8 cellular contexts compared by ENCODE assay signal in the genomic region with DNA sequence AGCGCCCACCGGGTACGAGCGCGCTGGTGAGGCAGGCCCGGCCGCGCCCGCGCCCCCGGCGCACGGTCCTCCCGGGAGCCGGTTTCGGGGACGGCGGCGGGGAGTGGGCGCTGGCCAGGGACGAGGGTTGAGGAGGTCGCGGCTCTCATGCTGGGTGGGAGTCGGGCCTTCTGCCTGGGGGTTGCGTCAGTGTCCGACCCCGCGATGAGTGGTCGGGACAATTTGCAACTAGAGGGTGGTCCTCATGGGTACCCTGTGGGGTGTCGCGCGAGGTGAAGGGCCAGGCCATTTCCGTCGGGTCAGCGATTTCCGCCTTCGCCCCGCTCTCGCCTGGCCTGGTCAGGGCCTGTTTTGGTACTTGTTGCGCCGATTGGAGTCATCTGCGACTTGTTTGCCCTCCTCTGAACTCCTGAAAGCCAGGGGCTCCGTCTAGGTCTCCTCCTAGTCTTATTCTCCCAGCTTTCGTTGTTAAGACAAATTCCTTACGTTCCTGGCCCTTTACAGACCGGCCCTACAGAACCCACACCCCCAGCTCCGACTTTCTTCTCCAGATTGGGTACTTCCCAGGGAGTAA. TPM values are rescaled to one million over a fixed set of nuclear protein-coding genes. Genes with fewer than 3 reads are reported as not detected.
DNase-seq lines count a peak whose midpoint lies in the region; ATAC-seq and TF ChIP-seq lines count a peak whose summit lies in the region.

No MANE protein-coding gene starts in this region.

- H3K27ac Mint-ChIP-seq in T-helper 2 cell treated with Interferon-gamma antibody and Interleukin-4, amounts not matched to agents 5 μg/mL and 100 μg/mL, for 36 hours = peak overlapping the region; percentile 74
- H3K27ac Mint-ChIP-seq in endothelial cell (ENCODE audit: unreplicated experiment) = peak overlapping the region; percentile 96
- H3K27ac Mint-ChIP-seq in naive thymus-derived CD8-positive, alpha-beta T cell = peak overlapping the region; percentile 79 to 94 (median 85)

- H3K27me3 Mint-ChIP-seq in T-helper 2 cell treated with Interferon-gamma antibody and Interleukin-4, amounts not matched to agents 5 μg/mL and 100 μg/mL, for 36 hours (ENCODE audit: low read depth) = no peaks in the 10 kb centered on the region
- H3K27me3 Mint-ChIP-seq in endothelial cell (ENCODE audit: unreplicated experiment) = peaks cover 22% of the 10 kb centered on the region
- no peaks in the 10 kb centered on the region for H3K27me3 Mint-ChIP-seq in naive thymus-derived CD8-positive, alpha-beta T cell

- POLR2A ChIA-PET in naive thymus-derived CD8-positive, alpha-beta T cell (lab: Charles Lee) = interaction anchor here (0.5 to 3.4 kb wide), 9 partner anchors 42 to 323 kb away, joined by 3 to 33 read pairs (median 6); partner anchors contain the start of genes CLUAP1, ZNF174, ZNF213 and ZNF263

- H3K9me3 Mint-ChIP-seq in T-helper 2 cell treated with Interferon-gamma antibody and Interleukin-4, amounts not matched to agents 5 μg/mL and 100 μg/mL, for 36 hours = no peaks in the 10 kb centered on the region
- H3K9me3 Mint-ChIP-seq in endothelial cell (ENCODE audit: unreplicated experiment) = peaks cover 4% of the 10 kb centered on the region
- no peaks in the 10 kb centered on the region for H3K9me3 Mint-ChIP-seq in naive thymus-derived CD8-positive, alpha-beta T cell

- H3K4me3 Mint-ChIP-seq in T-helper 2 cell treated with Interferon-gamma antibody and Interleukin-4, amounts not matched to agents 5 μg/mL and 100 μg/mL, for 36 hours = peak overlapping the region; percentile 74
- peak overlapping the region; percentile 95 for H3K4me3 Mint-ChIP-seq in endothelial cell (ENCODE audit: unreplicated experiment)
- peak overlapping the region; percentile 71 to 97 (median 85) for H3K4me3 Mint-ChIP-seq in naive thymus-derived CD8-positive, alpha-beta T cell

- peaks cover 39% of the 10 kb centered on the region for H3K4me1 Mint-ChIP-seq in T-helper 2 cell treated with Interferon-gamma antibody and Interleukin-4, amounts not matched to agents 5 μg/mL and 100 μg/mL, for 36 hours (ENCODE audit: low read depth)
- peaks cover 47% of the 10 kb centered on the region for H3K4me1 Mint-ChIP-seq in endothelial cell (ENCODE audit: unreplicated experiment)
- H3K4me1 Mint-ChIP-seq in naive thymus-derived CD8-positive, alpha-beta T cell = peaks cover 26 to 54% (median 43%) of the 10 kb centered on the region in 4 donors

- peak; percentile 6 for ATAC-seq in HG02678 (IDR thresholded peaks at IDR 0.05; ENCODE audit: unreplicated experiment)
- ATAC-seq in SK-N-SH treated with all-trans-retinoic acid at 6 μM for 48 hours = peak; percentile 21
- ATAC-seq in naive thymus-derived CD8-positive, alpha-beta T cell = no peak

- peaks cover 9% of the 10 kb centered on the region for H3K36me3 Mint-ChIP-seq in T-helper 2 cell treated with Interferon-gamma antibody and Interleukin-4, amounts not matched to agents 5 μg/mL and 100 μg/mL, for 36 hours (ENCODE audit: low read depth)
- H3K36me3 Mint-ChIP-seq in endothelial cell (ENCODE audit: low read depth, unreplicated experiment) = peaks cover 12% of the 10 kb centered on the region
- H3K36me3 Mint-ChIP-seq in naive thymus-derived CD8-positive, alpha-beta T cell = no peaks in the 10 kb centered on the region

- TF ChIP-seq CTCF in endothelial cell (IDR thresholded peaks at IDR 0.05; ENCODE audit: unreplicated experiment) = no peak

- DNase-seq in T-helper 2 cell treated with Interferon-gamma antibody and Interleukin-4, amounts not matched to agents 5 μg/mL and 100 μg/mL, for 36 hours (ENCODE audit: low spot score) = no peak
- no peak for DNase-seq in T-helper 2 cell
- peak; percentile 31 for DNase-seq in endothelial cell (ENCODE audit: low spot score)
- peak in 1 of 10 donors; percentile 9 for DNase-seq in naive thymus-derived CD8-positive, alpha-beta T cell
- no peak for DNase-seq in NCI-H2171 treated with DMSO at 0.1 percent for 48 hours (lab: John Stamatoyannopoulos, UW)
- DNase-seq in SK-N-DZ (ENCODE audit: low spot score) = no peak

TF ChIP-seq in SK-N-SH treated with all-trans-retinoic acid at 6 μM for 48 hours, 23 proteins besides CTCF, POLR2A, EP300 and RAD21:
- TF ChIP-seq SNAI2 (CRISPR knock-in tag; IDR thresholded peaks at IDR 0.05) = no peak

RNA-seq across cellular contexts. Expression of gene NAA60, which starts 14.9 kb away (rescaled TPM):
- total RNA-seq in endothelial cell (ENCODE audit: unreplicated experiment) = 75.5 TPM
- 10 to 100 TPM; 68.5 to 74.4 TPM for total RNA-seq in naive thymus-derived CD8-positive, alpha-beta T cell
- 10 to 100 TPM; 36.9 to 56.1 (median 44.4) TPM for polyA plus RNA-seq in naive thymus-derived CD8-positive, alpha-beta T cell
- 10.3 and 14.5 TPM in 2 replicates for polyA plus RNA-seq in SK-N-DZ (2014; cell fraction: cytosol; rRNA removed)
- 14.1 and 41.3 TPM in 2 replicates for polyA plus RNA-seq in SK-N-DZ (2014; cell fraction: nucleus; rRNA removed)

RNA-seq across cellular contexts. Expression of gene ZNF597, which starts 15.1 kb away (rescaled TPM):
- total RNA-seq in endothelial cell (ENCODE audit: unreplicated experiment) = 5.7 TPM
- total RNA-seq in naive thymus-derived CD8-positive, alpha-beta T cell = 1 to 10 TPM; 5.7 to 5.8 TPM
- 1 to 10 TPM; 1.1 to 2.3 (median 1.9) TPM for polyA plus RNA-seq in naive thymus-derived CD8-positive, alpha-beta T cell
- polyA plus RNA-seq in SK-N-DZ (2014; cell fraction: cytosol; rRNA removed) = 1.5 and 1.9 TPM in 2 replicates
- polyA plus RNA-seq in SK-N-DZ (2014; cell fraction: nucleus; rRNA removed) = 1.6 and 3.4 TPM in 2 replicates

RNA-seq across cellular contexts. Expression of gene C16orf90, which starts 36.9 kb away (rescaled TPM):
- total RNA-seq in endothelial cell (ENCODE audit: unreplicated experiment) = not detected
- not detected for total RNA-seq in naive thymus-derived CD8-positive, alpha-beta T cell
- under 1 TPM in 1 of 3 donors, not detected in 2; 0.26 TPM for polyA plus RNA-seq in naive thymus-derived CD8-positive, alpha-beta T cell
- polyA plus RNA-seq in SK-N-DZ (2014; cell fraction: cytosol; rRNA removed) = not detected in 2 replicates
- not detected in 2 replicates for polyA plus RNA-seq in SK-N-DZ (2014; cell fraction: nucleus; rRNA removed)

RNA-seq across cellular contexts. Expression of gene CLUAP1, which starts 42.4 kb away (rescaled TPM):
- total RNA-seq in endothelial cell (ENCODE audit: unreplicated experiment) = 15.8 TPM
- total RNA-seq in naive thymus-derived CD8-positive, alpha-beta T cell = 10 to 100 TPM; 26.4 to 28.3 TPM
- 10 to 100 TPM; 37.6 to 43.1 (median 38.1) TPM for polyA plus RNA-seq in naive thymus-derived CD8-positive, alpha-beta T cell
- polyA plus RNA-seq in SK-N-DZ (2014; cell fraction: cytosol; rRNA removed) = 16.0 and 22.4 TPM in 2 replicates
- 12.6 and 13.5 TPM in 2 replicates for polyA plus RNA-seq in SK-N-DZ (2014; cell fraction: nucleus; rRNA removed)

RNA-seq across cellular contexts. Expression of gene ZNF174, which starts 57.4 kb away (rescaled TPM):
- 10.3 TPM for total RNA-seq in endothelial cell (ENCODE audit: unreplicated experiment)
- total RNA-seq in naive thymus-derived CD8-positive, alpha-beta T cell = 10 to 100 TPM; 17.1 to 19.7 TPM
- polyA plus RNA-seq in naive thymus-derived CD8-positive, alpha-beta T cell = 10 to 100 TPM; 12.3 to 18.8 (median 14.0) TPM
- polyA plus RNA-seq in SK-N-DZ (2014; cell fraction: cytosol; rRNA removed) = 12.0 and 13.4 TPM in 2 replicates
- 8.6 and 17.7 TPM in 2 replicates for polyA plus RNA-seq in SK-N-DZ (2014; cell fraction: nucleus; rRNA removed)

Comparison
In these comparisons a context has a peak if more than half of its experiments do, and no peak if none do; other contexts are left out.
1. ATAC-seq: peak in HG02678 (single experiment) and SK-N-SH treated with all-trans-retinoic acid at 6 μM for 48 hours (single experiment); none in naive thymus-derived CD8-positive, alpha-beta T cell (0 of 2).
2. Peak in every context shown above with its lines, with median percentiles within 50 percentile points of each other: H3K27ac Mint-ChIP-seq and H3K4me3 Mint-ChIP-seq.